Comparison of ENCODE assay signal across 8 cellular contexts in genomic region chr2:180124273-180124881, GRCh38.
DNase-seq lines count a peak whose midpoint lies in the region; ATAC-seq, FAIRE-seq and TF ChIP-seq lines count a peak whose summit lies in the region.

No MANE protein-coding gene starts in this region.

- TF ChIP-seq POLR2A in GM12878 (IDR thresholded peaks at IDR 0.05; ENCODE audit: low read depth, low read length) (no peak), thyroid gland (IDR thresholded peaks at IDR 0.05) (no peak)

- H3K4me3 Mint-ChIP-seq in immature natural killer cell, result no peak overlapping the region

- H3K9me3 ChIP-seq in GM12878 (replicated peaks; ENCODE audit: control insufficient read depth, insufficient read depth, low read length) (no peaks in the 10 kb centered on the region), thyroid gland (no peaks in the 10 kb centered on the region)

- BruUV-seq in GM12878 (replicated peaks; lab: Mats Ljungman, UMichigan), result no TSS peak

- POLR2A ChIA-PET in GM12878 (lab: Charles Lee), result no interaction called here

- DNase-seq in DMS 273 treated with DMSO at 0.1 percent for 48 hours (lab: John Stamatoyannopoulos, UW) (peak; percentile 40), NCI-H446 treated with DMSO at 0.1 percent for 48 hours (lab: John Stamatoyannopoulos, UW) (peak; percentile 33), GM12878 (ENCODE audit: low read depth, low spot score) (peak; percentile 4), immature natural killer cell (peak in 2 of 3 donors; percentile 21 to 47), thyroid gland (no peak), posterior cingulate gyrus (no peak)

- H3K27me3 Mint-ChIP-seq in immature natural killer cell (ENCODE audit: low read depth in 3 of 3), result peaks cover 0 to 3% (median 2%) of the 10 kb centered on the region in 3 donors

- no peaks in the 10 kb centered on the region for H3K36me3 ChIP-seq in GM12878 (ENCODE audit: control insufficient read depth in 2 of 2, insufficient read depth in 2 of 2, low read length in 1 of 2)
- H3K36me3 ChIP-seq in thyroid gland, result no peaks in the 10 kb centered on the region

- peak; percentile 65 for ATAC-seq in GM19351 (IDR thresholded peaks at IDR 0.05; ENCODE audit: unreplicated experiment)
- peak; percentile 77 for ATAC-seq in HG03378 (IDR thresholded peaks at IDR 0.05; ENCODE audit: unreplicated experiment)
- peak; percentile 91 for ATAC-seq in GM12878

- peaks cover 0 to 1% (median 0%) of the 10 kb centered on the region in 6 donors for H3K9me3 Mint-ChIP-seq in immature natural killer cell

- WGBS in GM12878 (ENCODE audit: insufficient coverage, insufficient replicate concordance, low lambda C conversion rate, missing lambda C conversion rate), result 8% methylated on average over 6 of the region's 6 CpGs
- WGBS in thyroid gland, 2 donors, result 17 to 20% methylated on average over 6 of the region's 6 CpGs

- H3K4me1 Mint-ChIP-seq in immature natural killer cell, result peaks cover 0 to 2% of the 10 kb centered on the region in 2 donors

- H3K27ac ChIP-seq in GM12878 (ENCODE audit: control insufficient read depth, insufficient read depth) (no peak overlapping the region), thyroid gland (no peak overlapping the region)

- no peak for TF ChIP-seq EP300 in GM12878 (IDR thresholded peaks at IDR 0.05; ENCODE audit: borderline replicate concordance in 1 of 2, control insufficient read depth in 1 of 2, low read depth in 2 of 2, low read length in 2 of 2)

- no peak overlapping the region for H3K9ac ChIP-seq in GM12878 (ENCODE audit: control insufficient read depth, insufficient read depth, low read length)

- RAD21 ChIA-PET in GM12878 (lab: Charles Lee; ENCODE audit: unreplicated experiment), result interaction anchor here (0.8 to 2.0 kb wide), 12 partner anchors 17 to 1591 kb away, joined by 3 to 21 read pairs (median 4); partner anchors contain the start of gene UBE2E3

- H3K27ac Mint-ChIP-seq in immature natural killer cell, result no peak overlapping the region

- H3K4me3 ChIP-seq in GM12878 (no peak overlapping the region), thyroid gland (replicated peaks in 1 of 3) (no peak overlapping the region)

- no peak overlapping the region for H3K4me2 ChIP-seq in GM12878 (ENCODE audit: control insufficient read depth, insufficient read depth)

- no peaks in the 10 kb centered on the region for H4K20me1 ChIP-seq in GM12878 (ENCODE audit: control insufficient read depth, insufficient read depth)

- H3K27me3 ChIP-seq in GM12878 (replicated peaks in 1 of 2; ENCODE audit: control insufficient read depth in 2 of 2, insufficient read depth in 2 of 2, low read length in 1 of 2) (no peaks in the 10 kb centered on the region; a peak in 1 of 4 replicates), thyroid gland (no peaks in the 10 kb centered on the region)

- FAIRE-seq in GM12878 (lab: Jason Lieb, UNC), result no peak

- CTCF ChIA-PET in GM12878 (lab: Yijun Ruan, JAX), result interaction anchor here (0.7 to 4.9 kb wide), 27 partner anchors 10 to 1831 kb away, joined by 3 to 90 read pairs (median 5); no protein-coding TSS in a partner anchor

- TF ChIP-seq CTCF in GM12878 (IDR thresholded peaks at IDR 0.05 in 2 of 3, conservative IDR thresholded peaks at IDR 0.05 in 1 of 3; ENCODE audit: control insufficient read depth in 2 of 3, extremely low read depth in 1 of 3, insufficient read depth in 1 of 3, low read depth in 3 of 3, low read length in 3 of 3), result peak; percentile 45 to 57 (median 55); a peak in 5 of 6 replicates
- peak in 4 of 6 experiments; percentile 26 to 62 (median 60) for TF ChIP-seq CTCF in thyroid gland (IDR thresholded peaks at IDR 0.05)

- in situ Hi-C loops in GM12878 (cut with MboI), result loop anchor here (25.0 kb wide), 1 partner anchor 1588 kb away; no protein-coding TSS in a partner anchor

- H2AFZ ChIP-seq in GM12878 (ENCODE audit: control insufficient read depth, low read depth, low read length), result no peak overlapping the region

- SMC1A ChIA-PET in GM12878 (lab: Charles Lee; ENCODE audit: uncharacterized antibody, unreplicated experiment), result interaction anchor here (0.6 to 5.2 kb wide), 15 partner anchors 10 to 1591 kb away, joined by 3 to 42 read pairs (median 4); no protein-coding TSS in a partner anchor

- no peaks in the 10 kb centered on the region for H3K4me1 ChIP-seq in GM12878 (ENCODE audit: control insufficient read depth, insufficient read depth, low read length)
- H3K4me1 ChIP-seq in thyroid gland, result no peaks in the 10 kb centered on the region

- H3K79me2 ChIP-seq in GM12878 (ENCODE audit: control insufficient read depth, insufficient read depth, low read length), result no peaks in the 10 kb centered on the region

- H3K36me3 Mint-ChIP-seq in immature natural killer cell, result no peaks in the 10 kb centered on the region

- TF ChIP-seq RAD21 in GM12878 (IDR thresholded peaks at IDR 0.05; ENCODE audit: insufficient read depth, low read depth, low read length), result peak; percentile 80

- intact Hi-C loops in GM12878 (cut with micrococcal nuclease; ENCODE audit: unreplicated experiment) (loop anchor here (1.0 to 10.0 kb wide), 3 partner anchors 858 to 1340 kb away; partner anchors contain the start of gene UBE2E3), thyroid gland (cut with DNase I) (loop anchor here (5.0 kb wide), 1 partner anchor 1593 kb away; no protein-coding TSS in a partner anchor), posterior cingulate gyrus (cut with DNase I) (loop anchor here (2.0 to 10.0 kb wide), 3 partner anchors 860 to 1590 kb away; partner anchors contain the start of gene UBE2E3)

TF ChIP-seq in GM12878, 131 proteins besides CTCF, POLR2A, EP300 and RAD21:
- TF ChIP-seq SMC3 (IDR thresholded peaks at IDR 0.05; ENCODE audit: borderline replicate concordance, low read length), result peak; percentile 40; the same call in 1 of the 2 replicates
- TF ChIP-seq ZNF687 (IDR thresholded peaks at IDR 0.05), result no peak

Comparison
In these comparisons a context has a peak if more than half of its experiments do, and no peak if none do; other contexts are left out.
1. DNase-seq: peak in DMS 273 treated with DMSO at 0.1 percent for 48 hours (single experiment), NCI-H446 treated with DMSO at 0.1 percent for 48 hours (single experiment), GM12878 (single experiment) and immature natural killer cell (2 of 3); none in thyroid gland (0 of 2) and posterior cingulate gyrus (0 of 10).
2. Peak in every context shown above with its lines, with median percentiles within 50 percentile points of each other: ATAC-seq.